12 cellular contexts compared by ENCODE assay signal in genomic region chr17:43702636-43703035, GRCh38. TPM values are rescaled to one million over a fixed set of nuclear protein-coding genes. Genes with fewer than 3 reads are reported as not detected.
DNase-seq lines count a peak whose midpoint lies in the region.
"Had no signal": no experiment of that assay in that cellular context is flagged by ENCODE, and none has a peak within 500 bp of the region (broad histone marks: within the 10 kb centered on the region; RNA-seq: fewer than 3 reads in every experiment).

No MANE protein-coding gene starts in this region.

- peaks cover 21% of the 10 kb centered on the region for H3K27me3 Mint-ChIP-seq in activated T-helper 2 cell treated with anti-CD3 and anti-CD28 coated beads, Interferon-gamma antibody, Interleukin-2, Interleukin-4, amounts not matched to agents 10 μg/mL and 5 μg/mL and 100 μg/mL, durations not matched to agents 14 hours and 24 hours and 36 hours (ENCODE audit: low read depth)

- no peaks in the 10 kb centered on the region for H3K27me3 ChIP-seq in NT2/D1 (ENCODE audit: insufficient read depth, insufficient read length)

- H3K36me3 ChIP-seq in NT2/D1 (ENCODE audit: insufficient read depth, insufficient read length, low read length) = no peaks in the 10 kb centered on the region
- H3K36me3 ChIP-seq: gastroesophageal sphincter had no signal

- intact Hi-C loops in activated T-helper 2 cell treated with anti-CD3 and anti-CD28 coated beads, Interferon-gamma antibody, Interleukin-2, Interleukin-4, amounts not matched to agents 10 μg/mL and 5 μg/mL and 100 μg/mL, durations not matched to agents 14 hours and 24 hours and 36 hours (cut with micrococcal nuclease) = no loop called here

- H3K9ac ChIP-seq in NT2/D1 (ENCODE audit: insufficient read length, low read depth) = no peak overlapping the region

- H3K27ac Mint-ChIP-seq in activated T-helper 2 cell treated with anti-CD3 and anti-CD28 coated beads, Interferon-gamma antibody, Interleukin-2, Interleukin-4, amounts not matched to agents 10 μg/mL and 5 μg/mL and 100 μg/mL, durations not matched to agents 14 hours and 24 hours and 36 hours = no peak overlapping the region

- H3K4me3 Mint-ChIP-seq in activated T-helper 2 cell treated with anti-CD3 and anti-CD28 coated beads, Interferon-gamma antibody, Interleukin-2, Interleukin-4, amounts not matched to agents 10 μg/mL and 5 μg/mL and 100 μg/mL, durations not matched to agents 14 hours and 24 hours and 36 hours (ENCODE audit: low read depth) = no peak overlapping the region

- H3K4me1 ChIP-seq in NT2/D1 (ENCODE audit: insufficient read depth, insufficient read length) = peaks cover 6% of the 10 kb centered on the region
- H3K4me1 ChIP-seq: gastroesophageal sphincter had no signal

- peaks cover 9% of the 10 kb centered on the region for H3K9me3 Mint-ChIP-seq in activated T-helper 2 cell treated with anti-CD3 and anti-CD28 coated beads, Interferon-gamma antibody, Interleukin-2, Interleukin-4, amounts not matched to agents 10 μg/mL and 5 μg/mL and 100 μg/mL, durations not matched to agents 14 hours and 24 hours and 36 hours

- no peaks in the 10 kb centered on the region for H3K36me3 Mint-ChIP-seq in activated T-helper 2 cell treated with anti-CD3 and anti-CD28 coated beads, Interferon-gamma antibody, Interleukin-2, Interleukin-4, amounts not matched to agents 10 μg/mL and 5 μg/mL and 100 μg/mL, durations not matched to agents 14 hours and 24 hours and 36 hours (ENCODE audit: low read depth)

- peaks cover 22% of the 10 kb centered on the region for H3K4me1 Mint-ChIP-seq in activated T-helper 2 cell treated with anti-CD3 and anti-CD28 coated beads, Interferon-gamma antibody, Interleukin-2, Interleukin-4, amounts not matched to agents 10 μg/mL and 5 μg/mL and 100 μg/mL, durations not matched to agents 14 hours and 24 hours and 36 hours (ENCODE audit: low read depth)

- DNase-seq in NCI-H2081 (lab: John Stamatoyannopoulos, UW) = peak; percentile 44 to 56
- no peak for DNase-seq in NCI-H2081 treated with DMSO at 0.1 percent for 48 hours (lab: John Stamatoyannopoulos, UW)
- DNase-seq in ELR (ENCODE audit: low read depth) = peak; percentile 58
- DNase-seq in NT2/D1 (ENCODE audit: low read depth, low spot score) = peak; percentile 30
- DNase-seq in dermis blood vessel endothelial cell = peak; percentile 32
- no peak for DNase-seq in activated gamma-delta T cell (lab: John Stamatoyannopoulos, UW)
- no peak for DNase-seq in NCI-H1694 (lab: John Stamatoyannopoulos, UW)
- DNase-seq in activated T-helper 2 cell treated with anti-CD3 and anti-CD28 coated beads, Interferon-gamma antibody, Interleukin-2, Interleukin-4, amounts not matched to agents 10 μg/mL and 5 μg/mL and 100 μg/mL, durations not matched to agents 14 hours and 24 hours and 36 hours (ENCODE audit: low spot score) = no peak
- DNase-seq: caudate nucleus had no signal

- no peak overlapping the region for H3K4me3 ChIP-seq in NT2/D1 (ENCODE audit: insufficient read length, low read depth)
- H3K4me3 ChIP-seq: gastroesophageal sphincter had no signal

- H3K9me3 ChIP-seq in NT2/D1 (ENCODE audit: insufficient read depth, low read length) = peaks cover 5% of the 10 kb centered on the region; the same call in 1 of the 2 replicates
- H3K9me3 ChIP-seq: gastroesophageal sphincter had no signal

RNA-seq across cellular contexts. Expression of gene MEOX1, which starts 40.9 kb away (rescaled TPM):
- 0.05 and 1.4 TPM in 2 replicates for total RNA-seq in dermis blood vessel endothelial cell
- 1.4 and 1.8 TPM in 2 replicates for total RNA-seq in activated T-helper 2 cell treated with anti-CD3 and anti-CD28 coated beads, Interferon-gamma antibody, Interleukin-2, Interleukin-4, amounts not matched to agents 10 μg/mL and 5 μg/mL and 100 μg/mL, durations not matched to agents 14 hours and 24 hours and 36 hours

RNA-seq across cellular contexts. Expression of gene SOST, which starts 56.0 kb away (rescaled TPM):
- total RNA-seq in dermis blood vessel endothelial cell = 0.05 TPM in 1 of 2 replicates, not detected in the other
- total RNA-seq in activated T-helper 2 cell treated with anti-CD3 and anti-CD28 coated beads, Interferon-gamma antibody, Interleukin-2, Interleukin-4, amounts not matched to agents 10 μg/mL and 5 μg/mL and 100 μg/mL, durations not matched to agents 14 hours and 24 hours and 36 hours = not detected in 2 replicates
- total RNA-seq: activated CD8-positive, alpha-beta memory T cell treated with anti-CD3 and anti-CD28 coated beads for 36 hours; ureter had no signal

Comparison
In these comparisons a context has a peak if more than half of its experiments do, and no peak if none do; other contexts are left out.
1. DNase-seq: peak in NCI-H2081 (2 of 2), ELR (single experiment), NT2/D1 (single experiment) and dermis blood vessel endothelial cell (single experiment); none in NCI-H2081 treated with DMSO at 0.1 percent for 48 hours (single experiment), activated gamma-delta T cell (single experiment), NCI-H1694 (single experiment) and activated T-helper 2 cell treated with anti-CD3 and anti-CD28 coated beads, Interferon-gamma antibody, Interleukin-2, Interleukin-4, amounts not matched to agents 10 μg/mL and 5 μg/mL and 100 μg/mL, durations not matched to agents 14 hours and 24 hours and 36 hours (single experiment).